1 cellular context compared by ENCODE assay signal in the genomic region with DNA sequence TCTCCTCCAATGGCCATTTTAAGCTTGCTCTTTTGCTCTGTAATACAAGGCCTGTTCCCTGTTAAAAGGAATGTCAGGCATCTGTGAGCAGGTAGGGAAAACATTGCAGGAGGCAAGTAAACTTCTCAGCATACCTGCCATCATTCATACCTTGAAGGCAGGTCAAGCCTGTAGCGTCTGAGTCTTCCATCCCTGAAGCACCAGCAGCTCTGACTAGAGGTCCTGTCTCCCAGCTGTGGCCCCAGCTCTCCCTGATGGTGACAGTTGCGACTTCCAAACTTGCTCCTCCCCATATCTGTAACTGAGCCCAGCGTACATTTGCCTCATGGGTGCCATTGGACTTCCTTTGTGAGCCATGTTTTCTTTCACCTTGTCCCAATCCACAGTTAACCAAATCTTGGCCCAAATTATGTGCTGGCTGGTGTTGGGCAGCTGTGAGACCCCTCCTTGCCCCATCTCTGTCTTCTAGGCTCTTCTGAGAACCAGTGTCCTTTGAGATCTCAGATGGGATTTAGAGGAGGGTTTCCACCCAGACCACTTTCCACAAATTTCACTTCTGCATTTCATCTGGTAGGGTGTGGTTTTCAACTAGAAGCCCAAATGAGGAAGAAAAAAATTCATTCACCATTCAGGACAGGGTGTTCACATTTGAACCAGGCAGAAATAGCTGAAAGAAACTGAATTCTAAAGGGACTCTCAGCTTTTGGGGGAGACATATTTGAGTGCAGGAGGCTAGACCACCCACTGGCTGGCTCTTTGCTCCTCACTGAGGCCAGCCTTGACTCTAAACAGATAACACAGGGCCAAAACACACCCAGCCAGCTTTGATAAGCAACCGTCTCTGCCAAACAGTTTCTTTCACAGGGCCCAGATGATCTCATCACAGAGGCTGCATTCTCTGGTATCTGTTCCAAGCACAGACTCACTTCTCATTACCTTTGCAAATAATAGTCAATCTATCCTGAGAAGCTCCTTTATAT.
TF ChIP-seq lines count a peak whose summit lies in the region.

No MANE protein-coding gene starts in this region.

TF ChIP-seq in WTC11, 78 proteins besides CTCF, POLR2A, EP300 and RAD21 (continued from another document):
- TF ChIP-seq, protein P1, sequence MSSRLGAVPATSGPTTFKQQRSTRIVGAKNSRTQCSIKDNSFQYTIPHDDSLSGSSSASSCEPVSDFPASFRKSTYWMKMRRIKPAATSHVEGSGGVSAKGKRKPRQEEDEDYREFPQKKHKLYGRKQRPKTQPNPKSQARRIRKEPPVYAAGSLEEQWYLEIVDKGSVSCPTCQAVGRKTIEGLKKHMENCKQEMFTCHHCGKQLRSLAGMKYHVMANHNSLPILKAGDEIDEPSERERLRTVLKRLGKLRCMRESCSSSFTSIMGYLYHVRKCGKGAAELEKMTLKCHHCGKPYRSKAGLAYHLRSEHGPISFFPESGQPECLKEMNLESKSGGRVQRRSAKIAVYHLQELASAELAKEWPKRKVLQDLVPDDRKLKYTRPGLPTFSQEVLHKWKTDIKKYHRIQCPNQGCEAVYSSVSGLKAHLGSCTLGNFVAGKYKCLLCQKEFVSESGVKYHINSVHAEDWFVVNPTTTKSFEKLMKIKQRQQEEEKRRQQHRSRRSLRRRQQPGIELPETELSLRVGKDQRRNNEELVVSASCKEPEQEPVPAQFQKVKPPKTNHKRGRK (CRISPR knock-in tag; IDR thresholded peaks at IDR 0.05; ENCODE audit: borderline replicate concordance), result no peak
- no peak for TF ChIP-seq FOXK1 (CRISPR knock-in tag; IDR thresholded peaks at IDR 0.05)
- no peak for TF ChIP-seq ZNF219 (CRISPR knock-in tag; IDR thresholded peaks at IDR 0.05; ENCODE audit: borderline replicate concordance)
- TF ChIP-seq GTF2I (CRISPR knock-in tag; conservative IDR thresholded peaks at IDR 0.05), result no peak
- TF ChIP-seq, protein P2, sequence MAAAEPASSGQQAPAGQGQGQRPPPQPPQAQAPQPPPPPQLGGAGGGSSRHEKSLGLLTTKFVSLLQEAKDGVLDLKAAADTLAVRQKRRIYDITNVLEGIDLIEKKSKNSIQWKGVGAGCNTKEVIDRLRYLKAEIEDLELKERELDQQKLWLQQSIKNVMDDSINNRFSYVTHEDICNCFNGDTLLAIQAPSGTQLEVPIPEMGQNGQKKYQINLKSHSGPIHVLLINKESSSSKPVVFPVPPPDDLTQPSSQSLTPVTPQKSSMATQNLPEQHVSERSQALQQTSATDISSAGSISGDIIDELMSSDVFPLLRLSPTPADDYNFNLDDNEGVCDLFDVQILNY (CRISPR knock-in tag; IDR thresholded peaks at IDR 0.05), result no peak
- TF ChIP-seq, protein P3, sequence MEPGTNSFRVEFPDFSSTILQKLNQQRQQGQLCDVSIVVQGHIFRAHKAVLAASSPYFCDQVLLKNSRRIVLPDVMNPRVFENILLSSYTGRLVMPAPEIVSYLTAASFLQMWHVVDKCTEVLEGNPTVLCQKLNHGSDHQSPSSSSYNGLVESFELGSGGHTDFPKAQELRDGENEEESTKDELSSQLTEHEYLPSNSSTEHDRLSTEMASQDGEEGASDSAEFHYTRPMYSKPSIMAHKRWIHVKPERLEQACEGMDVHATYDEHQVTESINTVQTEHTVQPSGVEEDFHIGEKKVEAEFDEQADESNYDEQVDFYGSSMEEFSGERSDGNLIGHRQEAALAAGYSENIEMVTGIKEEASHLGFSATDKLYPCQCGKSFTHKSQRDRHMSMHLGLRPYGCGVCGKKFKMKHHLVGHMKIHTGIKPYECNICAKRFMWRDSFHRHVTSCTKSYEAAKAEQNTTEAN (CRISPR knock-in tag; IDR thresholded peaks at IDR 0.05), result no peak
- no peak for TF ChIP-seq ZNF396 (CRISPR knock-in tag; IDR thresholded peaks at IDR 0.05; ENCODE audit: borderline replicate concordance)
TF ChIP-seq in WTC11: peak in this region for 0.
